21 cellular contexts compared by ENCODE assay signal in genomic region chr1:17742590-17742989, GRCh38. TPM values are rescaled to one million over a fixed set of nuclear protein-coding genes. Genes with fewer than 3 reads are reported as not detected.
A peak's percentile ranks its signal among the peaks of the same experiment; 100 is the strongest.
DNase-seq lines count a peak whose midpoint lies in the region; ATAC-seq, FAIRE-seq and TF ChIP-seq lines count a peak whose summit lies in the region.
"Had no signal": no experiment of that assay in that cellular context is flagged by ENCODE, and none has a peak within 500 bp of the region (broad histone marks: within the 10 kb centered on the region; RNA-seq: fewer than 3 reads in every experiment).

No MANE protein-coding gene starts in this region.

- peak overlapping the region in 1 of 5 experiments; percentile 43 for H3K4me3 Mint-ChIP-seq in brain
- H3K4me3 Mint-ChIP-seq in GM23338, result no peak overlapping the region
- H3K4me3 Mint-ChIP-seq in activated naive CD4-positive, alpha-beta T cell treated with anti-CD3 and anti-CD28 coated beads, Interleukin-2, amount 10 ng/mL, durations not matched to agents 7 days and 5 days, result no peak overlapping the region
- H3K4me3 Mint-ChIP-seq: activated CD4-positive, alpha-beta T cell treated with anti-CD3 and anti-CD28 coated beads, Interleukin-2, amount 10 ng/mL, durations not matched to agents 24 days and 14 days; endodermal cell; natural killer cell treated with Interleukin-12 subunit alpha and Interleukin-12 subunit beta and Interleukin-15 and Interleukin-18, amount 100 ng/mL, for 72 hours had no signal

- no peak for FAIRE-seq in HTR-8/SVneo (lab: Jason Lieb, UNC)
- FAIRE-seq: TTC549 had no signal

- in situ Hi-C loops in GM23248 (cut with MboI), result no loop called here

- H3K4me2 ChIP-seq in GM23248 (ENCODE audit: unreplicated experiment) (no peak overlapping the region), GM23338 (no peak overlapping the region)
- H3K4me2 ChIP-seq: PC-9 had no signal

- H3K79me2 ChIP-seq in GM23248 (ENCODE audit: insufficient read depth), result no peaks in the 10 kb centered on the region
- H3K79me2 ChIP-seq in GM23338 (replicated peaks; ENCODE audit: insufficient read depth), result no peaks in the 10 kb centered on the region

- H3K27ac Mint-ChIP-seq in brain (peak overlapping the region in 4 of 5 experiments; percentile 12 to 57 (median 49)), GM23338 (no peak overlapping the region)
- no peak overlapping the region for H3K27ac Mint-ChIP-seq in activated naive CD4-positive, alpha-beta T cell treated with anti-CD3 and anti-CD28 coated beads, Interleukin-2, amount 10 ng/mL, durations not matched to agents 7 days and 5 days
- H3K27ac Mint-ChIP-seq: activated CD4-positive, alpha-beta T cell treated with anti-CD3 and anti-CD28 coated beads, Interleukin-2, amount 10 ng/mL, durations not matched to agents 24 days and 14 days; endodermal cell; natural killer cell treated with Interleukin-12 subunit alpha and Interleukin-12 subunit beta and Interleukin-15 and Interleukin-18, amount 100 ng/mL, for 72 hours had no signal

- H4K20me1 ChIP-seq in GM23248 (ENCODE audit: insufficient read depth), result no peaks in the 10 kb centered on the region
- no peaks in the 10 kb centered on the region for H4K20me1 ChIP-seq in GM23338 (replicated peaks; ENCODE audit: insufficient read depth)

- CTCF ChIA-PET in activated naive CD4-positive, alpha-beta T cell treated with anti-CD3 and anti-CD28 coated beads, Interleukin-2, amount 10 ng/mL, durations not matched to agents 7 days and 5 days (lab: Charles Lee), result no interaction called here

- peaks cover 36% of the 10 kb centered on the region for H3K4me1 Mint-ChIP-seq in brain
- peaks cover 11% of the 10 kb centered on the region for H3K4me1 Mint-ChIP-seq in GM23338
- no peaks in the 10 kb centered on the region for H3K4me1 Mint-ChIP-seq in activated naive CD4-positive, alpha-beta T cell treated with anti-CD3 and anti-CD28 coated beads, Interleukin-2, amount 10 ng/mL, durations not matched to agents 7 days and 5 days
- H3K4me1 Mint-ChIP-seq: activated CD4-positive, alpha-beta T cell treated with anti-CD3 and anti-CD28 coated beads, Interleukin-2, amount 10 ng/mL, durations not matched to agents 24 days and 14 days; endodermal cell had no signal

- H3K9me3 ChIP-seq in GM23248 (ENCODE audit: low read depth), result no peaks in the 10 kb centered on the region
- H3K9me3 ChIP-seq: gastrocnemius medialis had no signal

- H3K27ac ChIP-seq in GM23248 (no peak overlapping the region), GM23338 (ENCODE audit: low read depth) (no peak overlapping the region)
- H3K27ac ChIP-seq: gastrocnemius medialis, PC-9 had no signal

- H3K36me3 ChIP-seq in GM23248 (ENCODE audit: low read depth) (no peaks in the 10 kb centered on the region), GM23338 (ENCODE audit: insufficient read depth) (no peaks in the 10 kb centered on the region)
- H3K36me3 ChIP-seq: gastrocnemius medialis had no signal

- 33% methylated on average over 5 of the region's 5 CpGs for WGBS in GM23248 (ENCODE audit: low coverage in 1 of 2, low lambda C conversion rate in 2 of 2, missing lambda C conversion rate in 2 of 2), 2 experiments

- no peaks in the 10 kb centered on the region for H3K36me3 Mint-ChIP-seq in brain
- no peaks in the 10 kb centered on the region for H3K36me3 Mint-ChIP-seq in GM23338 (ENCODE audit: low read depth)
- H3K36me3 Mint-ChIP-seq in activated naive CD4-positive, alpha-beta T cell treated with anti-CD3 and anti-CD28 coated beads, Interleukin-2, amount 10 ng/mL, durations not matched to agents 7 days and 5 days, result no peaks in the 10 kb centered on the region
- H3K36me3 Mint-ChIP-seq: natural killer cell treated with Interleukin-12 subunit alpha and Interleukin-12 subunit beta and Interleukin-15 and Interleukin-18, amount 100 ng/mL, for 72 hours had no signal

- H3K9me3 Mint-ChIP-seq in brain (no peaks in the 10 kb centered on the region), GM23338 (no peaks in the 10 kb centered on the region; the same call in 2 of the 3 replicates)
- H3K9me3 Mint-ChIP-seq in activated naive CD4-positive, alpha-beta T cell treated with anti-CD3 and anti-CD28 coated beads, Interleukin-2, amount 10 ng/mL, durations not matched to agents 7 days and 5 days, result no peaks in the 10 kb centered on the region
- H3K9me3 Mint-ChIP-seq: activated CD4-positive, alpha-beta T cell treated with anti-CD3 and anti-CD28 coated beads, Interleukin-2, amount 10 ng/mL, durations not matched to agents 24 days and 14 days; endodermal cell; natural killer cell treated with Interleukin-12 subunit alpha and Interleukin-12 subunit beta and Interleukin-15 and Interleukin-18, amount 100 ng/mL, for 72 hours had no signal

- H3K9ac ChIP-seq in GM23248, result no peak overlapping the region

- H3K9me2 ChIP-seq in GM23248 (ENCODE audit: insufficient read depth) (no peaks in the 10 kb centered on the region), GM23338 (ENCODE audit: insufficient read depth) (no peaks in the 10 kb centered on the region)

- TF ChIP-seq CTCF in brain (conservative IDR thresholded peaks at IDR 0.05) (no peak), GM23338 (conservative IDR thresholded peaks at IDR 0.05; ENCODE audit: low read depth in 2 of 2) (no peak)

- H3K27me3 Mint-ChIP-seq in brain (peaks cover 13% of the 10 kb centered on the region), GM23338 (ENCODE audit: insufficient read depth, low read depth, poor library complexity) (peaks cover 3% of the 10 kb centered on the region)
- peaks cover 4% of the 10 kb centered on the region for H3K27me3 Mint-ChIP-seq in activated naive CD4-positive, alpha-beta T cell treated with anti-CD3 and anti-CD28 coated beads, Interleukin-2, amount 10 ng/mL, durations not matched to agents 7 days and 5 days
- H3K27me3 Mint-ChIP-seq: activated CD4-positive, alpha-beta T cell treated with anti-CD3 and anti-CD28 coated beads, Interleukin-2, amount 10 ng/mL, durations not matched to agents 24 days and 14 days had no signal

- H3F3A ChIP-seq in GM23248 (ENCODE audit: insufficient read depth), result no peaks in the 10 kb centered on the region; the same call in 1 of the 2 replicates
- no peaks in the 10 kb centered on the region for H3F3A ChIP-seq in GM23338 (replicated peaks; ENCODE audit: low read depth)

- no peak for ATAC-seq in GM23338
- ATAC-seq: gastrocnemius medialis; natural killer cell treated with Interleukin-12 subunit alpha and Interleukin-12 subunit beta and Interleukin-15 and Interleukin-18, amount 100 ng/mL, for 72 hours had no signal

- H3K4me3 ChIP-seq in GM23248 (no peak overlapping the region), GM23338 (no peak overlapping the region)
- H3K4me3 ChIP-seq: gastrocnemius medialis, PC-9 had no signal

- H3K27me3 ChIP-seq in GM23248 (replicated peaks; ENCODE audit: insufficient read depth) (no peaks in the 10 kb centered on the region), GM23338 (ENCODE audit: insufficient read depth) (no peaks in the 10 kb centered on the region)

- peak; percentile 38 for DNase-seq in AG08395 (ENCODE audit: low spot score)
- peak; percentile 69 for DNase-seq in GM23248
- peak; percentile 28 for DNase-seq in left kidney (ENCODE audit: low read depth, low spot score)
- no peak for DNase-seq in HTR-8/SVneo (ENCODE audit: insufficient read length, low spot score)
- no peak for DNase-seq in NCI-H2196 (lab: John Stamatoyannopoulos, UW; ENCODE audit: unreplicated experiment)
- no peak for DNase-seq in GM23338 (ENCODE audit: low spot score)
- no peak for DNase-seq in activated naive CD4-positive, alpha-beta T cell treated with anti-CD3 and anti-CD28 coated beads, Interleukin-2, amount 10 ng/mL, durations not matched to agents 7 days and 5 days
- DNase-seq: activated CD4-positive, alpha-beta T cell treated with anti-CD3 and anti-CD28 coated beads, Interleukin-2, amount 10 ng/mL, durations not matched to agents 24 days and 14 days; endodermal cell; gastrocnemius medialis; KBM-7; mammary epithelial cell; NCI-H146; NCI-H526 treated with DMSO at 0.1 percent for 48 hours; PC-9; stimulated activated naive CD4-positive, alpha-beta T cell treated with Interleukin-2 at 50 U/mL for 16 hours had no signal

- H3K4me1 ChIP-seq in GM23248 (ENCODE audit: insufficient read depth) (peaks cover 19% of the 10 kb centered on the region), GM23338 (ENCODE audit: insufficient read depth) (no peaks in the 10 kb centered on the region)
- H3K4me1 ChIP-seq: gastrocnemius medialis had no signal

- H2AFZ ChIP-seq in GM23248, result no peak overlapping the region
- no peak overlapping the region for H2AFZ ChIP-seq in GM23338
- H2AFZ ChIP-seq: PC-9 had no signal

TF ChIP-seq in GM23338, 12 proteins besides CTCF, POLR2A, EP300 and RAD21 (continues in another document):
- TF ChIP-seq CREB1 (CRISPR knock-in tag; IDR thresholded peaks at IDR 0.05; ENCODE audit: low read depth), result no peak
- TF ChIP-seq STAT1 (IDR thresholded peaks at IDR 0.05; ENCODE audit: unreplicated experiment), result no peak

RNA-seq across cellular contexts. Expression of gene ACTL8, which starts 12.5 kb away (rescaled TPM):
- 0.11 TPM in 1 of 2 replicates, not detected in the other for total RNA-seq in GM23248 (2014; rRNA removed; shearing (Covaris generic))
- polyA plus RNA-seq in GM23248 (2016; fragmentation: Nextera tagmentation; extraction: Ambion mirVana) (not detected in 2 replicates), brain (ENCODE audit: insufficient read depth, low read depth, low replicate concordance) (not detected), GM23338 (2016; fragmentation: Nextera tagmentation; extraction: Ambion mirVana) (0.56 and 0.71 TPM in 2 replicates)
- total RNA-seq in GM23338 (2014; rRNA removed; shearing (Covaris generic)), result 0.38 and 0.70 TPM in 2 replicates
- total RNA-seq: activated CD4-positive, alpha-beta T cell treated with anti-CD3 and anti-CD28 coated beads, Interleukin-2, amount 10 ng/mL, durations not matched to agents 24 days and 14 days; chondrocyte; endodermal cell; gastrocnemius medialis; mammary epithelial cell; natural killer cell treated with Interleukin-12 subunit alpha and Interleukin-12 subunit beta and Interleukin-15 and Interleukin-18, amount 100 ng/mL, for 72 hours; urinary bladder had no signal
- polyA plus RNA-seq: mammary epithelial cell, urinary bladder had no signal

Comparison
In these comparisons a context has a peak if more than half of its experiments do, and no peak if none do; other contexts are left out.
1. DNase-seq: peak in AG08395 (single experiment), GM23248 (single experiment) and left kidney (single experiment); none in HTR-8/SVneo (single experiment), NCI-H2196 (single experiment), GM23338 (single experiment) and activated naive CD4-positive, alpha-beta T cell treated with anti-CD3 and anti-CD28 coated beads, Interleukin-2, amount 10 ng/mL, durations not matched to agents 7 days and 5 days (single experiment).
2. H3K27ac Mint-ChIP-seq: peak in brain (4 of 5); none in GM23338 (single experiment) and activated naive CD4-positive, alpha-beta T cell treated with anti-CD3 and anti-CD28 coated beads, Interleukin-2, amount 10 ng/mL, durations not matched to agents 7 days and 5 days (single experiment).